Comparison of ENCODE assay signal across 3 cellular contexts in the genomic region with DNA sequence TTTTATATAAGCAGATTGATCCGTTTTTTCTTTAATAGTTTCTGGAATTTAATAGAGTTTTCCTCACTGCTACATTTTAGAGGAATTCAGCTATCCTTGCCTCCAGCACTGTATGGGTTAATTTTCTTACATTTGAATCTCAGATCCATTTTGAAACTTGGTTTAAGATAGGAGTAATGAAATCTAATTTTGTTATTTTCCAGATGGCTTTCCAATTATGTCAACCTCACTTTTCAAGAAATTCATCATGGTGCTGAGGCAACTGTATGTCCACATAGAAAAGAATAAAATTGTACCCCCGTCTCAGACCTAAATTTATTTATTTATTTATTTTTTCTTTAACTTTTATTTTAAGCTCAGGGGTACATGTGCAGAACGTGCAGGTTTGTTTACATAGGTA.
"Had no signal": no experiment of that assay in that cellular context is flagged by ENCODE, and none has a peak within 500 bp of the region (broad histone marks: within the 10 kb centered on the region; RNA-seq: fewer than 3 reads in every experiment).

No MANE protein-coding gene starts in this region.

- DNase-seq: GDM1, GF-D8 had no signal

- ATAC-seq: GM12878 had no signal

- H3K4me3 ChIP-seq: GM12878 had no signal
